ENCODE assay signal across 8 cellular contexts in genomic region chr2:195486987-195487644, GRCh38.
DNase-seq lines count a peak whose midpoint lies in the region; ATAC-seq and TF ChIP-seq lines count a peak whose summit lies in the region.

No MANE protein-coding gene starts in this region.

- H3K36me3 ChIP-seq in cardiac muscle cell (no peaks in the 10 kb centered on the region), vagina (no peaks in the 10 kb centered on the region)

- H3K4me3 ChIP-seq in cardiac muscle cell (no peak overlapping the region), fibroblast of the aortic adventitia (ENCODE audit: low read depth, low read length) (no peak overlapping the region), vagina (no peak overlapping the region)

- intact Hi-C loops in cardiac septum (cut with DNase I) (no loop called here), vagina (cut with DNase I) (no loop called here)

- H3K4me1 ChIP-seq in cardiac muscle cell (ENCODE audit: low read depth), result peaks cover 29% of the 10 kb centered on the region
- H3K4me1 ChIP-seq in vagina, result no peaks in the 10 kb centered on the region

- H3K27ac ChIP-seq in cardiac muscle cell (peak overlapping the region; percentile 1), vagina (no peak overlapping the region)

- ATAC-seq in HG03060 (IDR thresholded peaks at IDR 0.05; ENCODE audit: low read depth, unreplicated experiment), result peak; percentile 93

- H3K9me3 ChIP-seq in cardiac muscle cell (ENCODE audit: low read depth) (no peaks in the 10 kb centered on the region), vagina (no peaks in the 10 kb centered on the region)

- DNase-seq in cardiac muscle cell (ENCODE audit: low read depth in 1 of 2, low spot score in 1 of 2) (peak; percentile 37 to 73), cardiac septum (ENCODE audit: low spot score) (no peak), OCI-M2 (lab: John Stamatoyannopoulos, UW; ENCODE audit: unreplicated experiment) (peak; percentile 8), fibroblast of the aortic adventitia (ENCODE audit: low read depth) (peak; percentile 81), vagina (ENCODE audit: extremely low spot score in 2 of 2) (no peak), amniotic stem cell (lab: John Stamatoyannopoulos, UW) (no peak), G401 (ENCODE audit: low spot score) (no peak)

- no peak for TF ChIP-seq CTCF in cardiac muscle cell (IDR thresholded peaks at IDR 0.05; ENCODE audit: low read depth, low read length)
- no peak for TF ChIP-seq CTCF in fibroblast of the aortic adventitia (IDR thresholded peaks at IDR 0.05; ENCODE audit: insufficient read depth, low read length)
- no peak for TF ChIP-seq CTCF in vagina (IDR thresholded peaks at IDR 0.05)

- in situ Hi-C loops in G401 (cut with HindIII; ENCODE audit: low sequenced_read_pairs), result no loop called here

- TF ChIP-seq POLR2A in vagina (IDR thresholded peaks at IDR 0.05), result no peak

- H3K27me3 ChIP-seq in cardiac muscle cell (no peaks in the 10 kb centered on the region), vagina (no peaks in the 10 kb centered on the region)

Comparison
In these comparisons a context has a peak if more than half of its experiments do, and no peak if none do; other contexts are left out.
1. DNase-seq: peak in cardiac muscle cell (2 of 2), OCI-M2 (single experiment) and fibroblast of the aortic adventitia (single experiment); none in cardiac septum (single experiment), vagina (0 of 2), amniotic stem cell (single experiment) and G401 (single experiment).